ENCODE assay signal across 8 cellular contexts in genomic region chr6:8064638-8065518, GRCh38. TPM values are rescaled to one million over a fixed set of nuclear protein-coding genes. Genes with fewer than 3 reads are reported as not detected.
DNase-seq lines count a peak whose midpoint lies in the region; ATAC-seq, FAIRE-seq and TF ChIP-seq lines count a peak whose summit lies in the region.

No MANE protein-coding gene starts in this region.

- no peaks in the 10 kb centered on the region for H3K27me3 ChIP-seq in body of pancreas

- TF ChIP-seq CTCF in C4-2B (conservative IDR thresholded peaks at IDR 0.05) (no peak), body of pancreas (IDR thresholded peaks at IDR 0.05) (peak in 1 of 7 experiments; percentile 3), mucosa of descending colon (IDR thresholded peaks at IDR 0.05) (no peak)

- no peak for DNase-seq in body of pancreas
- DNase-seq in mucosa of descending colon, result peak in 1 of 3 donors; percentile 10
- no peak for DNase-seq in mucosa of gallbladder (ENCODE audit: low spot score)
- no peak for DNase-seq in ureter (ENCODE audit: low spot score)
- DNase-seq in GM19239 (ENCODE audit: insufficient read length, low spot score), result no peak

- WGBS in body of pancreas, 2 donors, result 67 to 80% methylated on average over 7 of the region's 7 CpGs

- intact Hi-C loops in body of pancreas (cut with DNase I), result no loop called here
- intact Hi-C loops in mucosa of descending colon (cut with DNase I, micrococcal nuclease), result no loop called here

- FAIRE-seq in GM19239 (lab: Jason Lieb, UNC), result no peak

- peaks cover 0 to 1% of the 10 kb centered on the region in 2 donors for H3K36me3 ChIP-seq in body of pancreas (replicated peaks in 1 of 2; ENCODE audit: insufficient read depth in 1 of 2, low read depth in 2 of 2)
- peaks cover 5% of the 10 kb centered on the region for H3K36me3 ChIP-seq in mucosa of descending colon (ENCODE audit: low read depth)

- H3K4me3 ChIP-seq in body of pancreas, result peak overlapping the region in 1 of 2 donors; percentile 73
- H3K4me3 ChIP-seq in mucosa of descending colon, result peak overlapping the region; percentile 74

- TF ChIP-seq POLR2A in body of pancreas (IDR thresholded peaks at IDR 0.05), result no peak

- H3K9me3 ChIP-seq in body of pancreas (no peaks in the 10 kb centered on the region), mucosa of descending colon (no peaks in the 10 kb centered on the region)

- H3K4me1 ChIP-seq in body of pancreas, result peaks cover 6% of the 10 kb centered on the region
- H3K4me1 ChIP-seq in mucosa of descending colon (ENCODE audit: low read depth), result peaks cover 11% of the 10 kb centered on the region

- ATAC-seq in HG03045 (IDR thresholded peaks at IDR 0.05; ENCODE audit: unreplicated experiment) (peak; percentile 3), body of pancreas (no peak), mucosa of descending colon (peak; percentile 16), GM21825 (IDR thresholded peaks at IDR 0.05; ENCODE audit: unreplicated experiment) (no peak)

- H3K27ac ChIP-seq in C4-2B (peak overlapping the region; percentile 70), body of pancreas (peak overlapping the region in 3 of 4 donors; percentile 71 to 89 (median 78))

RNA-seq across cellular contexts. Expression of gene BLOC1S5, which starts 0.7 kb away (rescaled TPM):
- total RNA-seq in body of pancreas (1 to 10 TPM; 2.6 to 4.4 TPM), mucosa of descending colon (10 to 100 TPM; 11.8 to 13.8 (median 12.2) TPM), mucosa of gallbladder (10.8 TPM), ureter (10.1 TPM)

RNA-seq across cellular contexts. Expression of gene EEF1E1, which starts 37.5 kb away (rescaled TPM):
- total RNA-seq in body of pancreas (10 to 100 TPM; 18.9 to 25.4 TPM), mucosa of descending colon (10 to 100 TPM in 1 of 3 donors, 1 to 10 TPM in 2; 7.8 to 16.4 (median 8.6) TPM), mucosa of gallbladder (11.6 TPM), ureter (31.6 TPM)

Comparison
In these comparisons a context has a peak if more than half of its experiments do, and no peak if none do; other contexts are left out.
1. ATAC-seq: peak in HG03045 (single experiment) and mucosa of descending colon (single experiment); none in body of pancreas (single experiment) and GM21825 (single experiment).